In the genomic region with DNA sequence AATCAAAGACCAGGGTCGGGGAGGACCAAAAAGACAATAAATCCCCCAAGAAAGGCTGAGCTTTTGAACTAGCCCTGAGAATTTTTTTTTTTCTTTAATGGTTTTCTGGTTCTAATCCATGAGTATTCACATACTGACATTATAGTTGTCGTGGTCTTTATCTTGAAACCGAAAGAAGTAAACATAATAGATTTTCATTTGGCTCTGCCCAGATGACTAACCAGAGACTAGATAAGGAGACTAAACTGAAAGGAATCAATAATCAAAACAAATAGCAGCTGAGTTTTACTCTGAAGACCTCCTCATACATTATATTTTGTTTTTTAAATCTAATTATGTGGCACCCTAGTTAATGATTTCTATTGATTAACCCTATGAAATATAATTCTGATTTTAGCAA, we compare ENCODE assay signal across 21 cellular contexts.
"Had no signal": no experiment of that assay in that cellular context is flagged by ENCODE, and none has a peak within 500 bp of the region (broad histone marks: within the 10 kb centered on the region; RNA-seq: fewer than 3 reads in every experiment).

No MANE protein-coding gene starts in this region.

- DNase-seq: dermis blood vessel endothelial cell; dorsolateral prefrontal cortex; effector CD4-positive, alpha-beta T cell; effector memory CD8-positive, alpha-beta T cell; endodermal cell; erythroblast; esophagus squamous epithelium; foreskin keratinocyte; heart left ventricle; hippocampal formation; left cardiac atrium; left lung; left ventricle myocardium superior; lower lobe of right lung; mesendoderm; midbrain; naive thymus-derived CD4-positive, alpha-beta T cell had no signal

- H3K9me3 ChIP-seq: gastroesophageal sphincter, left lung, lower lobe of right lung had no signal

- H3K27ac Mint-ChIP-seq: effector memory CD8-positive, alpha-beta T cell; endodermal cell; naive thymus-derived CD4-positive, alpha-beta T cell had no signal

- ATAC-seq: effector memory CD8-positive, alpha-beta T cell; esophagus mucosa; foreskin keratinocyte; gastroesophageal sphincter; heart left ventricle; left cardiac atrium; left lung; left ventricle myocardium superior; lower lobe of right lung; naive thymus-derived CD4-positive, alpha-beta T cell had no signal

- H3K27ac ChIP-seq: coronary artery, dorsolateral prefrontal cortex, epithelial cell of prostate, esophagus squamous epithelium, foreskin keratinocyte, gastroesophageal sphincter, heart left ventricle, left lung, lower lobe of right lung had no signal

- H3K27me3 ChIP-seq: dorsolateral prefrontal cortex, esophagus squamous epithelium, foreskin keratinocyte, gastroesophageal sphincter, heart left ventricle, left lung had no signal

- H3K9me3 Mint-ChIP-seq: endodermal cell had no signal

- H3K27me3 Mint-ChIP-seq: effector memory CD8-positive, alpha-beta T cell; naive thymus-derived CD4-positive, alpha-beta T cell had no signal

- H3K4me1 Mint-ChIP-seq: endodermal cell; naive thymus-derived CD4-positive, alpha-beta T cell had no signal

- H3K4me3 Mint-ChIP-seq: effector memory CD8-positive, alpha-beta T cell; endodermal cell; naive thymus-derived CD4-positive, alpha-beta T cell had no signal

- H3K4me1 ChIP-seq: esophagus squamous epithelium, foreskin keratinocyte, gastroesophageal sphincter, heart left ventricle, left lung, lower lobe of right lung had no signal

- H3K4me3 ChIP-seq: coronary artery, dorsolateral prefrontal cortex, esophagus squamous epithelium, gastroesophageal sphincter, heart left ventricle, left lung, lower lobe of right lung had no signal

- H3K36me3 Mint-ChIP-seq: naive thymus-derived CD4-positive, alpha-beta T cell had no signal

- H3K36me3 ChIP-seq: esophagus squamous epithelium, gastroesophageal sphincter, heart left ventricle, left lung, lower lobe of right lung had no signal
